16 cellular contexts compared by ENCODE assay signal in genomic region chr1:198220428-198220827, GRCh38.
DNase-seq lines count a peak whose midpoint lies in the region; ATAC-seq, FAIRE-seq and TF ChIP-seq lines count a peak whose summit lies in the region.
"Had no signal": no experiment of that assay in that cellular context is flagged by ENCODE, and none has a peak within 500 bp of the region (broad histone marks: within the 10 kb centered on the region; RNA-seq: fewer than 3 reads in every experiment).

No MANE protein-coding gene starts in this region.

- BruUV-seq in PC-3 (replicated peaks; lab: Mats Ljungman, UMichigan) (no TSS peak), endothelial cell of umbilical vein (replicated peaks; lab: Mats Ljungman, UMichigan) (no TSS peak)

- H3K27ac ChIP-seq in PC-3 (ENCODE audit: low read length) (peak overlapping the region; percentile 96), endothelial cell of umbilical vein (ENCODE audit: insufficient read depth, low read depth, low read length) (peak overlapping the region; percentile 75)
- H3K27ac ChIP-seq: SJCRH30, tibial nerve had no signal

- FAIRE-seq in GM12892 (lab: Jason Lieb, UNC) (peak; percentile 60), endothelial cell of umbilical vein (lab: Jason Lieb, UNC) (peak; percentile 87)
- FAIRE-seq: GM18507 had no signal

- no peak for TF ChIP-seq POLR2A in GM12892 (IDR thresholded peaks at IDR 0.05; ENCODE audit: low read depth, low read length)
- TF ChIP-seq POLR2A in endothelial cell of umbilical vein (IDR thresholded peaks at IDR 0.05; ENCODE audit: low read depth, low read length), result peak; percentile 60

- TF ChIP-seq CTCF in PC-3 (conservative IDR thresholded peaks at IDR 0.05; ENCODE audit: low read depth, low read length) (no peak), endothelial cell of umbilical vein (IDR thresholded peaks at IDR 0.05; ENCODE audit: extremely low read depth in 1 of 2, insufficient read depth in 1 of 2, low read depth in 1 of 2, low read length in 2 of 2) (no peak)

- peaks cover 28% of the 10 kb centered on the region for H3K79me2 ChIP-seq in PC-3 (ENCODE audit: low read length)
- peaks cover 34% of the 10 kb centered on the region for H3K79me2 ChIP-seq in endothelial cell of umbilical vein (ENCODE audit: control insufficient read depth, insufficient read depth, low read length)

- H3K4me1 ChIP-seq in PC-3 (ENCODE audit: insufficient read depth, low read length) (peaks cover 13% of the 10 kb centered on the region), endothelial cell of umbilical vein (ENCODE audit: control insufficient read depth, extremely low read depth, insufficient read depth, low read length) (peaks cover 15% of the 10 kb centered on the region)
- H3K4me1 ChIP-seq: SJCRH30 had no signal

- POLR2A ChIA-PET in PC-3 (lab: Charles Lee; ENCODE audit: unreplicated experiment), result no interaction called here
- POLR2A ChIA-PET in endothelial cell of umbilical vein (lab: Charles Lee), result interaction anchor here (1.0 kb wide), 1 partner anchor 49 kb away, joined by 3 read pairs; no protein-coding TSS in a partner anchor

- CTCF ChIA-PET in PC-3 (lab: Charles Lee) (no interaction called here), endothelial cell of umbilical vein (lab: Charles Lee) (interaction anchor here (0.7 to 2.1 kb wide), 6 partner anchors 14 to 98 kb away, joined by 3 to 5 read pairs (median 3); no protein-coding TSS in a partner anchor)

- DNase-seq in GM12892 (ENCODE audit: insufficient read length) (no peak), PC-3 (peak; percentile 85), endothelial cell of umbilical vein (ENCODE audit: low read depth, low spot score) (peak; percentile 98), non-pigmented ciliary epithelial cell (ENCODE audit: low read depth) (peak; percentile 70), NCI-H2227 (lab: John Stamatoyannopoulos, UW; ENCODE audit: unreplicated experiment) (no peak), G401 (ENCODE audit: low spot score) (no peak), DMS 273 (lab: John Stamatoyannopoulos, UW; ENCODE audit: unreplicated experiment) (no peak)
- DNase-seq: activated CD4-positive, alpha-beta T cell treated with anti-CD3 and anti-CD28 coated beads, Interleukin-2, amount 50 U/mL, for 4 hours; caudate nucleus; NCI-H1694 treated with DMSO at 0.1 percent for 48 hours; SJCRH30; stimulated activated CD4-positive, alpha-beta T cell treated with anti-CD3 and anti-CD28 coated beads, Interleukin-4, amount 100 ng/mL, for 4 hours had no signal

- H2AFZ ChIP-seq in PC-3 (ENCODE audit: low read length) (no peak overlapping the region), endothelial cell of umbilical vein (ENCODE audit: low read depth, low read length) (no peak overlapping the region)

- no peaks in the 10 kb centered on the region for H4K20me1 ChIP-seq in PC-3 (ENCODE audit: low read length)
- H4K20me1 ChIP-seq in endothelial cell of umbilical vein (replicated peaks; ENCODE audit: control insufficient read depth, extremely low read depth, insufficient read depth, low read length), result no peaks in the 10 kb centered on the region

- H3K4me2 ChIP-seq in PC-3 (ENCODE audit: low read length) (peak overlapping the region; percentile 70), endothelial cell of umbilical vein (ENCODE audit: insufficient read depth, low read length) (peak overlapping the region; percentile 67)

- intact Hi-C loops in PC-3 (cut with micrococcal nuclease), result no loop called here
- intact Hi-C loops in endothelial cell of umbilical vein (cut with micrococcal nuclease), result loop anchor here (1.0 to 5.0 kb wide), 7 partner anchors 12 to 247 kb away; partner anchors contain the start of gene NEK7

- H3K9ac ChIP-seq in PC-3 (ENCODE audit: low read length), result peak overlapping the region; percentile 52; the same call in 1 of the 2 replicates
- H3K9ac ChIP-seq in endothelial cell of umbilical vein (replicated peaks; ENCODE audit: extremely low read depth, insufficient read depth, low read length), result peak overlapping the region; percentile 24

- ATAC-seq in PC-3, result peak; percentile 67
- no peak for ATAC-seq in GM21576 (IDR thresholded peaks at IDR 0.05; ENCODE audit: unreplicated experiment)
- ATAC-seq: natural killer cell treated with Interleukin-12 subunit alpha and Interleukin-12 subunit beta and Interleukin-15 and Interleukin-18, amount 100 ng/mL, for 72 hours had no signal

- H3K36me3 ChIP-seq in PC-3 (ENCODE audit: low read depth, low read length), result no peaks in the 10 kb centered on the region
- no peaks in the 10 kb centered on the region for H3K36me3 ChIP-seq in endothelial cell of umbilical vein (ENCODE audit: control insufficient read depth in 2 of 2, extremely low read depth in 1 of 2, insufficient read depth in 2 of 2, low read length in 2 of 2)
- H3K36me3 ChIP-seq: SJCRH30, tibial nerve had no signal

- H3F3A ChIP-seq in PC-3 (ENCODE audit: low read length, unreplicated experiment), result peaks cover 2% of the 10 kb centered on the region

- in situ Hi-C loops in G401 (cut with HindIII; ENCODE audit: low sequenced_read_pairs), result no loop called here

- dilution Hi-C loops in endothelial cell of umbilical vein (cut with MboI; ENCODE audit: extremely low pct_ligation_motif_present, low sequenced_read_pairs), result no loop called here

- no peaks in the 10 kb centered on the region for H3K9me3 ChIP-seq in PC-3 (ENCODE audit: low read length)
- no peaks in the 10 kb centered on the region for H3K9me3 ChIP-seq in endothelial cell of umbilical vein (replicated peaks; ENCODE audit: control insufficient read depth, insufficient read depth, low read length)
- H3K9me3 ChIP-seq: SJCRH30 had no signal

- H3K9me1 ChIP-seq in endothelial cell of umbilical vein (replicated peaks; ENCODE audit: control insufficient read depth, extremely low read depth, insufficient read depth, low read length), result no peaks in the 10 kb centered on the region

- H3K4me3 ChIP-seq in PC-3 (ENCODE audit: low read length) (no peak overlapping the region), endothelial cell of umbilical vein (replicated peaks in 1 of 3; ENCODE audit: insufficient read depth in 1 of 3, low read depth in 1 of 3, low read length in 3 of 3) (no peak overlapping the region)
- H3K4me3 ChIP-seq: SJCRH30, tibial nerve had no signal

- no peaks in the 10 kb centered on the region for H3K27me3 ChIP-seq in PC-3 (ENCODE audit: low read length)
- H3K27me3 ChIP-seq in endothelial cell of umbilical vein (ENCODE audit: control insufficient read depth in 2 of 2, insufficient read depth in 2 of 2, low read length in 2 of 2), result no peaks in the 10 kb centered on the region
- H3K27me3 ChIP-seq: SJCRH30, tibial nerve had no signal

- H3K9me2 ChIP-seq in PC-3 (replicated peaks; ENCODE audit: low read length), result no peaks in the 10 kb centered on the region

TF ChIP-seq in endothelial cell of umbilical vein, 7 proteins besides CTCF, POLR2A, EP300 and RAD21:
- peak; percentile 75 for TF ChIP-seq GATA2 (IDR thresholded peaks at IDR 0.05; ENCODE audit: insufficient read depth, insufficient read length, low read depth, low read length)
- TF ChIP-seq EZH2 (IDR thresholded peaks at IDR 0.05; ENCODE audit: borderline replicate concordance, low read depth, low read length, severe bottlenecking), result no peak
- no peak for TF ChIP-seq MAX (IDR thresholded peaks at IDR 0.05; ENCODE audit: insufficient read depth, insufficient read length)
- peak; percentile 88 for TF ChIP-seq POLR2AphosphoS5 (IDR thresholded peaks at IDR 0.05; ENCODE audit: insufficient read depth, low read depth, low read length)
- TF ChIP-seq FOS (IDR thresholded peaks at IDR 0.05; ENCODE audit: borderline replicate concordance, insufficient read depth, low read length), result peak; percentile 91
- TF ChIP-seq JUN (IDR thresholded peaks at IDR 0.05; ENCODE audit: borderline replicate concordance, insufficient read depth, insufficient read length, low read depth), result peak; percentile 94

Comparison
In these comparisons a context has a peak if more than half of its experiments do, and no peak if none do; other contexts are left out.
1. DNase-seq: peak in PC-3 (single experiment), endothelial cell of umbilical vein (single experiment) and non-pigmented ciliary epithelial cell (single experiment); none in GM12892 (single experiment), NCI-H2227 (single experiment), G401 (single experiment) and DMS 273 (single experiment).